ENCODE assay signal across 19 cellular contexts in genomic region chr2:96699621-96700020, GRCh38. TPM values are rescaled to one million over a fixed set of nuclear protein-coding genes. Genes with fewer than 3 reads are reported as not detected.
"Had no signal": no experiment of that assay in that cellular context is flagged by ENCODE, and none has a peak within 500 bp of the region (broad histone marks: within the 10 kb centered on the region; RNA-seq: fewer than 3 reads in every experiment).

No MANE protein-coding gene starts in this region.

- H3K4me3 Mint-ChIP-seq: naive thymus-derived CD8-positive, alpha-beta T cell had no signal

- ATAC-seq: gastrocnemius medialis; mucosa of descending colon; naive thymus-derived CD8-positive, alpha-beta T cell had no signal

- H3K9me3 ChIP-seq: esophagus muscularis mucosa, gastrocnemius medialis, heart right ventricle, mucosa of descending colon, right atrium auricular region, stomach, thoracic aorta had no signal

- H3K4me1 ChIP-seq: esophagus muscularis mucosa, gastrocnemius medialis, heart right ventricle, right atrium auricular region, stomach had no signal

- H3K27ac ChIP-seq: epithelial cell of prostate, esophagus muscularis mucosa, gastrocnemius medialis, heart right ventricle, right atrium auricular region, stomach, thoracic aorta had no signal

- DNase-seq: effector memory CD4-positive, alpha-beta T cell; gastrocnemius medialis; heart right ventricle; hypothalamus; kidney glomerular epithelial cell; mucosa of descending colon; naive thymus-derived CD8-positive, alpha-beta T cell; small intestine; stimulated activated CD4-positive, alpha-beta T cell treated with anti-CD3 and anti-CD28 coated beads, Interleukin-12 subunit alpha, Interleukin-12 subunit beta, amount 100 ng/mL, for 4 hours; stimulated activated naive CD4-positive, alpha-beta T cell; stomach; substantia nigra; trophoblast cell had no signal

- H3K27me3 ChIP-seq: esophagus muscularis mucosa, gastrocnemius medialis, heart right ventricle, right atrium auricular region, stomach had no signal

- H3K27me3 Mint-ChIP-seq: naive thymus-derived CD8-positive, alpha-beta T cell had no signal

- H3K4me3 ChIP-seq: esophagus muscularis mucosa, gastrocnemius medialis, heart right ventricle, mucosa of descending colon, right atrium auricular region, stomach, thoracic aorta had no signal

- H3K9me3 Mint-ChIP-seq: naive thymus-derived CD8-positive, alpha-beta T cell had no signal

RNA-seq across cellular contexts. Expression of gene FER1L5, which starts 57.1 kb away (rescaled TPM):
- total RNA-seq: gastrocnemius medialis; lung microvascular endothelial cell; naive thymus-derived CD8-positive, alpha-beta T cell; right atrium auricular region; thoracic aorta had no signal
- polyA plus RNA-seq: liver had no signal
